Comparison of ENCODE assay signal across 8 cellular contexts in genomic region chr12:48997719-48998496, GRCh38. TPM values are rescaled to one million over a fixed set of nuclear protein-coding genes. Genes with fewer than 3 reads are reported as not detected.
DNase-seq lines count a peak whose midpoint lies in the region; ATAC-seq and TF ChIP-seq lines count a peak whose summit lies in the region.

No MANE protein-coding gene starts in this region.

- no peak overlapping the region for H3K27ac Mint-ChIP-seq in glutamatergic neuron (ENCODE audit: unreplicated experiment)

- intact Hi-C loops in HCT116 (cut with micrococcal nuclease) (no loop called here), gastrocnemius medialis (cut with DNase I; ENCODE audit: low total_unique reads) (loop anchor here (2.0 kb wide), 1 partner anchor 45 kb away; no protein-coding TSS in a partner anchor), posterior vena cava (cut with DNase I) (no loop called here)

- H3K9ac ChIP-seq in HCT116 (ENCODE audit: low read length) = peak overlapping the region; percentile 74

- in situ Hi-C loops in gastrocnemius medialis (cut with MboI; ENCODE audit: low sequenced_read_pairs in 4 of 4) = loop anchor here in 1 of 4 donors (25.0 kb wide), 1 partner anchor 136 kb away; the partner anchor contains the start of genes DDX23 and RND1

- BruUV-seq in HCT116 (replicated peaks; lab: Mats Ljungman, UMichigan) = no TSS peak

- TF ChIP-seq CTCF in HCT116 (IDR thresholded peaks at IDR 0.05 in 2 of 3, conservative IDR thresholded peaks at IDR 0.05 in 1 of 3; ENCODE audit: borderline replicate concordance in 1 of 3, insufficient read depth in 1 of 3, low read depth in 2 of 3, low read length in 2 of 3) = 0 out of 6 replicates have a peak, but pooled peaks of 1 of the 3 experiments have one; percentile 1
- TF ChIP-seq CTCF in glutamatergic neuron (IDR thresholded peaks at IDR 0.05; ENCODE audit: partially characterized antibody, unreplicated experiment) = no peak
- TF ChIP-seq CTCF in gastrocnemius medialis (IDR thresholded peaks at IDR 0.05 in 4 of 5, conservative IDR thresholded peaks at IDR 0.05 in 1 of 5) = no peak

- H3K27me3 ChIP-seq in HCT116 (ENCODE audit: insufficient read depth, low read length) = no peaks in the 10 kb centered on the region
- peaks cover 0 to 56% (median 13%) of the 10 kb centered on the region in 3 donors for H3K27me3 ChIP-seq in gastrocnemius medialis

- H3K27ac ChIP-seq in HCT116 (ENCODE audit: low read depth, low read length) (peak overlapping the region; percentile 84), gastrocnemius medialis (peak overlapping the region; percentile 25 to 93 (median 84))

- H2AFZ ChIP-seq in HCT116 (ENCODE audit: low read depth, low read length, poor library complexity, severe bottlenecking) = no peak overlapping the region

- H3K4me3 ChIP-seq in HCT116 (replicated peaks in 1 of 2; ENCODE audit: low read depth in 1 of 2, low read length in 2 of 2) (peak overlapping the region; percentile 71 to 79), gastrocnemius medialis (peak overlapping the region; percentile 45 to 75 (median 59))

- peak overlapping the region; percentile 42 for H3K4me3 Mint-ChIP-seq in glutamatergic neuron (ENCODE audit: unreplicated experiment)

- no peaks in the 10 kb centered on the region for H3K9me2 ChIP-seq in HCT116 (ENCODE audit: insufficient read depth)

- H3K36me3 Mint-ChIP-seq in glutamatergic neuron (ENCODE audit: unreplicated experiment) = peaks cover 6% of the 10 kb centered on the region

- peak; percentile 67 for ATAC-seq in HCT116
- ATAC-seq in gastrocnemius medialis = peak; percentile 10 to 25

- TF ChIP-seq POLR2A in HCT116 (IDR thresholded peaks at IDR 0.05; ENCODE audit: borderline replicate concordance, extremely low read depth, insufficient read depth, insufficient read length) (no peak), gastrocnemius medialis (IDR thresholded peaks at IDR 0.05) (peak in 1 of 2 donors; percentile 45)

- no peaks in the 10 kb centered on the region for H3K9me3 ChIP-seq in HCT116 (ENCODE audit: control insufficient read depth in 1 of 2, insufficient read depth in 1 of 2, low read depth in 1 of 2, low read length in 2 of 2)
- H3K9me3 ChIP-seq in gastrocnemius medialis = no peaks in the 10 kb centered on the region

- H3K9me3 Mint-ChIP-seq in glutamatergic neuron (ENCODE audit: unreplicated experiment) = peaks cover 15% of the 10 kb centered on the region

- TF ChIP-seq RAD21 in HCT116 (IDR thresholded peaks at IDR 0.05; ENCODE audit: low read depth) = no peak

- H3K4me1 ChIP-seq in HCT116 (ENCODE audit: control insufficient read depth in 1 of 2, insufficient read depth in 2 of 2, low read length in 2 of 2) = peaks cover 14 to 48% of the 10 kb centered on the region in 2 experiments
- peaks cover 40 to 46% of the 10 kb centered on the region in 2 donors for H3K4me1 ChIP-seq in gastrocnemius medialis

- peaks cover 21% of the 10 kb centered on the region; the same call in 1 of the 2 replicates for H3K79me2 ChIP-seq in HCT116 (ENCODE audit: insufficient read depth, low read length)

- POLR2A ChIA-PET in HCT116 (lab: Charles Lee) = interaction anchor here (1.2 to 2.0 kb wide), 2 partner anchors 10 to 20 kb away, joined by 3 to 7 read pairs; no protein-coding TSS in a partner anchor

- CTCF ChIA-PET in HCT116 (lab: Charles Lee) = interaction anchor here (1.2 to 3.0 kb wide), 5 partner anchors 10 to 146 kb away, joined by 4 to 35 read pairs (median 7); partner anchors contain the start of genes DDX23 and PRKAG1

- peaks cover 21% of the 10 kb centered on the region for H3K4me1 Mint-ChIP-seq in glutamatergic neuron (ENCODE audit: low read depth, unreplicated experiment)

- peak overlapping the region; percentile 98 for H3K4me2 ChIP-seq in HCT116 (ENCODE audit: low read length)

- RAD21 ChIA-PET in HCT116 (lab: Charles Lee; ENCODE audit: low non-redundant PET in 1 of 2, low total read pairs in 2 of 2, uncharacterized antibody in 2 of 2, unreplicated experiment in 2 of 2) = no interaction called here

- DNase-seq in NCI-H510A treated with DMSO at 0.1 percent for 48 hours (lab: John Stamatoyannopoulos, UW) (peak; percentile 36), NCI-H510A (lab: John Stamatoyannopoulos, UW) (no peak), HCT116 (ENCODE audit: low read depth, low spot score) (no peak), glutamatergic neuron (peak; percentile 50), gastrocnemius medialis (peak in 1 of 2 donors; percentile 58), posterior vena cava (ENCODE audit: low spot score) (no peak), hypothalamus (lab: John Stamatoyannopoulos, UW) (no peak)
- peak; percentile 18 to 48 for DNase-seq in activated CD4-positive, alpha-beta T cell treated with anti-CD3 and anti-CD28 coated beads, Interleukin-2, amount 50 U/mL, for 48 hours

- H4K20me1 ChIP-seq in HCT116 (ENCODE audit: insufficient read depth) = no peaks in the 10 kb centered on the region

- H3K27me3 Mint-ChIP-seq in glutamatergic neuron (ENCODE audit: unreplicated experiment) = peaks cover 26% of the 10 kb centered on the region

- peaks cover 0 to 15% of the 10 kb centered on the region in 2 experiments; a peak in 2 of 4 replicates for H3K36me3 ChIP-seq in HCT116 (ENCODE audit: control insufficient read depth in 1 of 2, insufficient read depth in 2 of 2, low read length in 2 of 2)
- peaks cover 0 to 18% of the 10 kb centered on the region in 2 donors for H3K36me3 ChIP-seq in gastrocnemius medialis

TF ChIP-seq in HCT116, 20 proteins besides CTCF, POLR2A, EP300 and RAD21:
- TF ChIP-seq EGR1 (IDR thresholded peaks at IDR 0.05; ENCODE audit: low read depth) (peak; percentile 82), POLR2AphosphoS5 (IDR thresholded peaks at IDR 0.05; ENCODE audit: low read depth, low read length) (peak; percentile 74), EZH2 (IDR thresholded peaks at IDR 0.05) (no peak)

RNA-seq across cellular contexts. Expression of gene DDN, which starts 1.3 kb away (rescaled TPM):
- total RNA-seq in HCT116 (2021; ENCODE audit: unreplicated experiment) = 8.1 TPM
- 1.7 and 2.8 TPM in 2 replicates for polyA plus RNA-seq in HCT116 (2012)
- 6.4 TPM for total RNA-seq in glutamatergic neuron (ENCODE audit: unreplicated experiment)
- total RNA-seq in gastrocnemius medialis = 100 to 1,000 TPM in 3 of 4 donors, 10 to 100 TPM in 1; 26.8 to 415 (median 232) TPM
- not detected for total RNA-seq in posterior vena cava

RNA-seq across cellular contexts. Expression of gene WNT1, which starts 19.8 kb away (rescaled TPM):
- not detected for total RNA-seq in HCT116 (2021; ENCODE audit: unreplicated experiment)
- polyA plus RNA-seq in HCT116 (2012) = not detected in 2 replicates
- not detected for total RNA-seq in glutamatergic neuron (ENCODE audit: unreplicated experiment)
- total RNA-seq in gastrocnemius medialis = not detected
- not detected for total RNA-seq in posterior vena cava

RNA-seq across cellular contexts. Expression of gene PRKAG1, which starts 20.7 kb away (rescaled TPM):
- total RNA-seq in HCT116 (2021; ENCODE audit: unreplicated experiment) (64.6 TPM), glutamatergic neuron (ENCODE audit: unreplicated experiment) (58.2 TPM), gastrocnemius medialis (10 to 100 TPM; 67.4 to 97.7 (median 83.9) TPM), posterior vena cava (10 to 100 TPM; 52.2 to 57.3 TPM)
- 55.8 and 63.1 TPM in 2 replicates for polyA plus RNA-seq in HCT116 (2012)

RNA-seq across cellular contexts. Expression of gene WNT10B, which starts 26.4 kb away (rescaled TPM):
- 9.8 TPM for total RNA-seq in HCT116 (2021; ENCODE audit: unreplicated experiment)
- polyA plus RNA-seq in HCT116 (2012) = 5.6 TPM in 2 replicates
- not detected for total RNA-seq in glutamatergic neuron (ENCODE audit: unreplicated experiment)
- total RNA-seq in gastrocnemius medialis = not detected
- total RNA-seq in posterior vena cava = 1 to 10 TPM in 1 of 2 donors, under 1 TPM in 1; 0.33 to 4.0 TPM

RNA-seq across cellular contexts. Expression of gene ARF3, which starts 40.6 kb away (rescaled TPM):
- total RNA-seq in HCT116 (2021; ENCODE audit: unreplicated experiment) (166 TPM), glutamatergic neuron (ENCODE audit: unreplicated experiment) (162 TPM), gastrocnemius medialis (10 to 100 TPM in 3 of 4 donors, 1 to 10 TPM in 1; 4.9 to 17.2 (median 13.5) TPM), posterior vena cava (100 to 1,000 TPM; 127 to 130 TPM)
- polyA plus RNA-seq in HCT116 (2012) = 126 and 150 TPM in 2 replicates

Comparison
In these comparisons a context has a peak if more than half of its experiments do, and no peak if none do; other contexts are left out.
1. DNase-seq: peak in NCI-H510A treated with DMSO at 0.1 percent for 48 hours (single experiment), activated CD4-positive, alpha-beta T cell treated with anti-CD3 and anti-CD28 coated beads, Interleukin-2, amount 50 U/mL, for 48 hours (2 of 2) and glutamatergic neuron (single experiment); none in NCI-H510A (single experiment), HCT116 (single experiment), posterior vena cava (single experiment) and hypothalamus (0 of 51).